18 cellular contexts compared by ENCODE assay signal in the genomic region with DNA sequence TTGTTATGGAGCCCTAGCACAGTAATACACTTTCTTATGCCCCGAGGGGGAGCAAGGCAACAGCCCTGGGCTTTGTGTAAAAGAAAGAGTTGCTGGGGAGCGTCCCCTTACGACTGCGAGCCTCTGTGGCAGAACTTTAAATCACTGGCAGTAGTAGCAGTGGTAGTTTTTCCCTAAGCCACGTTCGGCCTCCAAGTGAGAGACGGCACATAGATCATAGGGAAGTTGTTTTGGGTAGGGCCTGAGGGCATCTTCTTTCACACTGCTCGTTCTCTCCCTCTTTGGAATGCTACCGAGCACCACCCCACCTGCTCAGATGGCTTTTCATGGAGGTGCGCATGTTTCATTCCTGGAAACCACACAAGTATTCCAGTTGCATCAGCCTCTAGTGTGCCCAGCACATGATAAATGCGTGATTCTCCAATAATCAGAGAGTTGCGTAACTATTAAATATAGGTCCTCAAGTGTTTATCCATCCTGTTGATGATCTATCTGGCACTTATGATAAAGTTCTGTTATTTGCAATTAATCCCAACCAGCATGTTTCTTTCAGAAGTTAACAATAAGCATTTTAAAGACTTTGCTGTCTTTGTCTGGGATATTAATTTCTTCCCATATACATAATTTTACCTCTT. TPM values are rescaled to one million over a fixed set of nuclear protein-coding genes. Genes with fewer than 3 reads are reported as not detected.
DNase-seq lines count a peak whose midpoint lies in the region; ATAC-seq and TF ChIP-seq lines count a peak whose summit lies in the region.
"Had no signal": no experiment of that assay in that cellular context is flagged by ENCODE, and none has a peak within 500 bp of the region (broad histone marks: within the 10 kb centered on the region; RNA-seq: fewer than 3 reads in every experiment).

No MANE protein-coding gene starts in this region.

- no peak overlapping the region for H3K27ac ChIP-seq in trophoblast cell (ENCODE audit: low read depth, low read length)
- no peak overlapping the region for H3K27ac ChIP-seq in upper lobe of left lung
- H3K27ac ChIP-seq: 22Rv1, Peyer's patch had no signal

- no peaks in the 10 kb centered on the region for H3K36me3 ChIP-seq in trophoblast cell (ENCODE audit: control insufficient read depth in 1 of 2, insufficient read depth in 2 of 2, low read length in 2 of 2)
- H3K36me3 ChIP-seq in upper lobe of left lung, result no peaks in the 10 kb centered on the region
- H3K36me3 ChIP-seq: Peyer's patch had no signal

- H3K9me3 ChIP-seq in trophoblast cell (ENCODE audit: insufficient read depth, low read depth, low read length) (no peaks in the 10 kb centered on the region), upper lobe of left lung (no peaks in the 10 kb centered on the region)
- H3K9me3 ChIP-seq: Peyer's patch had no signal

- no peak overlapping the region for H3K18ac ChIP-seq in trophoblast cell (ENCODE audit: low read length)

- H3K4ac ChIP-seq in trophoblast cell (ENCODE audit: low read depth, low read length), result no peak overlapping the region

- no peak overlapping the region for H2BK120ac ChIP-seq in trophoblast cell (ENCODE audit: insufficient read depth, low read length, poor library complexity)

- no peak overlapping the region for H4K8ac ChIP-seq in trophoblast cell (ENCODE audit: low read depth, low read length)

- no peak overlapping the region for H3K4me2 ChIP-seq in trophoblast cell (ENCODE audit: low read length)

- TF ChIP-seq POLR2A in upper lobe of left lung (IDR thresholded peaks at IDR 0.05), result no peak

- DNase-seq in NCI-H2107 treated with DMSO at 0.1 percent for 48 hours (lab: John Stamatoyannopoulos, UW; ENCODE audit: unreplicated experiment) (peak; percentile 53), NCI-H2107 (lab: John Stamatoyannopoulos, UW) (no peak), SW480 (ENCODE audit: low spot score) (peak; percentile 57), islet precursor cell (peak; percentile 73), trophoblast cell (peak; percentile 17 to 45), cerebellar nuclear complex (lab: John Stamatoyannopoulos, UW) (no peak), upper lobe of left lung (no peak), nucleus accumbens (lab: John Stamatoyannopoulos, UW) (no peak)
- DNase-seq: DMS79 treated with DMSO at 0.1 percent for 48 hours; KG1; NCI-H1417; NCI-H187 treated with DMSO at 0.1 percent for 48 hours; NK-92 treated with Interleukin-12 subunit alpha and Interleukin-12 subunit beta, amount 100 ng/mL, for 24 hours; Peyer's patch had no signal

- no peak overlapping the region for H3K23ac ChIP-seq in trophoblast cell (ENCODE audit: low read length)

- H2AK5ac ChIP-seq in trophoblast cell (ENCODE audit: low read length), result no peak overlapping the region

- no peak for TF ChIP-seq CTCF in upper lobe of left lung (IDR thresholded peaks at IDR 0.05)

- ATAC-seq in upper lobe of left lung (ENCODE audit: low FRiP score in 2 of 2), result no peak
- ATAC-seq: HCT116 had no signal

- no CpG with 5 or more reads among the region's 12 CpGs for WGBS in trophoblast cell (ENCODE audit: extremely low coverage, insufficient coverage, insufficient read length)
- 81 to 86% methylated on average over 12 of the region's 12 CpGs for WGBS in upper lobe of left lung, 2 donors

- no peak overlapping the region for H2AFZ ChIP-seq in trophoblast cell (ENCODE audit: insufficient read depth, low read length, poor library complexity)

- peaks cover 3 to 4% of the 10 kb centered on the region in 2 experiments for H3K4me1 ChIP-seq in trophoblast cell (ENCODE audit: control insufficient read depth in 1 of 2, insufficient read depth in 2 of 2, low read length in 2 of 2)
- no peaks in the 10 kb centered on the region for H3K4me1 ChIP-seq in upper lobe of left lung
- H3K4me1 ChIP-seq: Peyer's patch had no signal

- H3K14ac ChIP-seq in trophoblast cell (ENCODE audit: low read length), result no peak overlapping the region

- H2BK12ac ChIP-seq in trophoblast cell (ENCODE audit: low read length), result no peak overlapping the region

- H2BK5ac ChIP-seq in trophoblast cell (ENCODE audit: low read depth, low read length, poor library complexity), result no peak overlapping the region

- no peak overlapping the region for H3K9ac ChIP-seq in trophoblast cell (ENCODE audit: low read length)

- H3K79me2 ChIP-seq in trophoblast cell (ENCODE audit: control insufficient read depth, insufficient read depth, low read length, poor library complexity), result no peaks in the 10 kb centered on the region

- H3K79me1 ChIP-seq in trophoblast cell (ENCODE audit: low read length), result no peaks in the 10 kb centered on the region

- TF ChIP-seq EP300 in upper lobe of left lung (IDR thresholded peaks at IDR 0.05), result no peak

- H3K27me3 ChIP-seq in trophoblast cell (ENCODE audit: insufficient read depth, low read length) (no peaks in the 10 kb centered on the region), upper lobe of left lung (no peaks in the 10 kb centered on the region)
- H3K27me3 ChIP-seq: Peyer's patch had no signal

- H3K4me3 ChIP-seq in trophoblast cell (ENCODE audit: low read depth, low read length), result no peak overlapping the region
- no peak overlapping the region for H3K4me3 ChIP-seq in upper lobe of left lung
- H3K4me3 ChIP-seq: Peyer's patch had no signal

- H4K91ac ChIP-seq in trophoblast cell (ENCODE audit: low read depth, low read length), result no peak overlapping the region

- H4K12ac ChIP-seq in trophoblast cell (ENCODE audit: low read depth, low read length), result no peak overlapping the region

RNA-seq across cellular contexts. Expression of a gene that starts 7.0 kb away (rescaled TPM):
- 6.8 and 7.7 TPM in 2 replicates for polyA plus RNA-seq in trophoblast cell (2013)
- 10 to 100 TPM in 4 of 6 donors, 1 to 10 TPM in 2; 7.9 to 56.3 (median 17.0) TPM for total RNA-seq in upper lobe of left lung
- total RNA-seq: G401 had no signal
- polyA plus RNA-seq: CD14-positive monocyte had no signal

RNA-seq across cellular contexts. Expression of a gene that starts 45.7 kb away (rescaled TPM):
- 124 and 126 TPM in 2 replicates for polyA plus RNA-seq in trophoblast cell (2013)
- total RNA-seq in upper lobe of left lung, result 10 to 100 TPM; 33.5 to 86.7 (median 50.3) TPM

Comparison
In these comparisons a context has a peak if more than half of its experiments do, and no peak if none do; other contexts are left out.
1. DNase-seq: peak in NCI-H2107 treated with DMSO at 0.1 percent for 48 hours (single experiment), SW480 (single experiment), islet precursor cell (single experiment) and trophoblast cell (2 of 2); none in NCI-H2107 (single experiment), cerebellar nuclear complex (0 of 2), upper lobe of left lung (0 of 2) and nucleus accumbens (0 of 56).